In the genomic region with DNA sequence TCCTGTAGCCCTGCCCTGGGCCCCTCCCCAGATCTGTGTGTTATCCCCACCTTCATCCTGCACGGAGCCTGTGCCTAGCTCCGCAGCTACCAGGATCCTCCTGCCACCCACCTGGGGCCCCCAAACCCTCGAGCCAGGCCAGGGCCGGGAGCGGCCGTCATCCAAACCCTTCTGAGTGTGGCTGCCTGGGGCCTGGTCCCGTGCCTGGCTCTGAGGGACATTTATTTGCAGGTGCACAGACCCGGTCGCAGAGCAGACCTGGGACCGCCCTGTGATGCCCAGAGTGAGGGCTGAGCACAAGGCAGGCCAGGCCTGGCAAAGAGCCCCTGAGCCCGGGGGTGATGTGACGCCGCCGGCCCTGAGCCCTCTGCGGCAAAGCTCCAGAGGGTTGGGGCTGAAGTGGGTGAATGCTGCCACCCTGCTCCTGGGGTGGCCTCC, we compare ENCODE assay signal across 16 cellular contexts. TPM values are rescaled to one million over a fixed set of nuclear protein-coding genes. Genes with fewer than 3 reads are reported as not detected.
DNase-seq lines count a peak whose midpoint lies in the region; ATAC-seq, FAIRE-seq and TF ChIP-seq lines count a peak whose summit lies in the region.
"Had no signal": no experiment of that assay in that cellular context is flagged by ENCODE, and none has a peak within 500 bp of the region (broad histone marks: within the 10 kb centered on the region; RNA-seq: fewer than 3 reads in every experiment).

No MANE protein-coding gene starts in this region.

- H3K4me3 ChIP-seq in GM12865 (ENCODE audit: low read depth, low read length) = peak overlapping the region; percentile 38
- no peak overlapping the region for H3K4me3 ChIP-seq in Panc1 (ENCODE audit: low read depth in 2 of 2, low read length in 2 of 2)
- H3K4me3 ChIP-seq in HepG2 (replicated peaks in 1 of 3; ENCODE audit: insufficient read depth in 1 of 3, low read depth in 2 of 3, low read length in 3 of 3) = no peak overlapping the region

- TF ChIP-seq EP300 in HepG2 (IDR thresholded peaks at IDR 0.05; ENCODE audit: low read depth in 2 of 2, low read length in 2 of 2) (no peak), HepG2 (CRISPR knock-in tag; IDR thresholded peaks at IDR 0.05; ENCODE audit: borderline replicate concordance) (no peak)

- intact Hi-C loops in Panc1 (cut with micrococcal nuclease; ENCODE audit: unreplicated experiment) = no loop called here
- intact Hi-C loops in HepG2 (cut with micrococcal nuclease; ENCODE audit: unreplicated experiment) = no loop called here

- H3K36me3 Mint-ChIP-seq in stimulated activated effector memory CD8-positive, alpha-beta T cell treated with anti-CD3 and anti-CD28 coated beads, Interleukin-12 subunit alpha, Interleukin-12 subunit beta, amount 100 ng/mL, for 72 hours = no peaks in the 10 kb centered on the region
- H3K36me3 Mint-ChIP-seq: CD4-positive, alpha-beta memory T cell had no signal

- H3K4me2 ChIP-seq in HepG2 (ENCODE audit: low read depth, low read length) = no peak overlapping the region

- no peaks in the 10 kb centered on the region for H3K79me2 ChIP-seq in HepG2 (ENCODE audit: insufficient read depth, low read length)

- no peak for TF ChIP-seq RAD21 in HepG2 (CRISPR knock-in tag; IDR thresholded peaks at IDR 0.05)

- H3K4me1 ChIP-seq in Panc1 (ENCODE audit: control insufficient read depth, insufficient read depth, low read length) (peaks cover 3% of the 10 kb centered on the region), HepG2 (ENCODE audit: insufficient read depth, low read length) (peaks cover 7% of the 10 kb centered on the region)
- H3K4me1 ChIP-seq: BE2C had no signal

- BruUV-seq in Panc1 (replicated peaks; lab: Mats Ljungman, UMichigan) (no TSS peak), HepG2 (replicated peaks; lab: Mats Ljungman, UMichigan) (no TSS peak)

- H3K9me3 ChIP-seq in Panc1 (ENCODE audit: control insufficient read depth, insufficient read depth, low read depth, low read length) (no peaks in the 10 kb centered on the region), HepG2 (ENCODE audit: low read length) (no peaks in the 10 kb centered on the region)
- H3K9me3 ChIP-seq: BE2C had no signal

- H3K4me1 Mint-ChIP-seq in stimulated activated effector memory CD8-positive, alpha-beta T cell treated with anti-CD3 and anti-CD28 coated beads, Interleukin-12 subunit alpha, Interleukin-12 subunit beta, amount 100 ng/mL, for 72 hours = peaks cover 4% of the 10 kb centered on the region
- H3K4me1 Mint-ChIP-seq: CD4-positive, alpha-beta memory T cell had no signal

- H3K27ac Mint-ChIP-seq in stimulated activated effector memory CD8-positive, alpha-beta T cell treated with anti-CD3 and anti-CD28 coated beads, Interleukin-12 subunit alpha, Interleukin-12 subunit beta, amount 100 ng/mL, for 72 hours = no peak overlapping the region

- in situ Hi-C loops in Panc1 (cut with HindIII; ENCODE audit: low pct_unique_long_range_greater_than_20kb, low sequenced_read_pairs) = no loop called here
- in situ Hi-C loops in HepG2 (cut with HindIII; ENCODE audit: extremely low pct_ligation_motif_present, low pct_unique_long_range_greater_than_20kb) = no loop called here

- ATAC-seq in Panc1 = peak; percentile 23; the same call in 1 of the 2 replicates
- ATAC-seq in HepG2 = peak; percentile 9; the same call in 2 of the 3 replicates
- ATAC-seq in stimulated activated effector memory CD8-positive, alpha-beta T cell treated with anti-CD3 and anti-CD28 coated beads, Interleukin-12 subunit alpha, Interleukin-12 subunit beta, amount 100 ng/mL, for 72 hours = peak; percentile 14

- no peak overlapping the region for H3K9ac ChIP-seq in HepG2 (ENCODE audit: insufficient read depth, low read depth, low read length)

- no peak for FAIRE-seq in HepG2 (lab: Jason Lieb, UNC)
- FAIRE-seq: RCC 7860 had no signal

- TF ChIP-seq CTCF in GM12865 (IDR thresholded peaks at IDR 0.05; ENCODE audit: insufficient read depth, low read depth, low read length, missing control alignments) = no peak
- TF ChIP-seq CTCF in Panc1 (IDR thresholded peaks at IDR 0.05) = no peak
- TF ChIP-seq CTCF in HepG2 (CRISPR knock-in tag; IDR thresholded peaks at IDR 0.05) = no peak

- no peak overlapping the region for H2AFZ ChIP-seq in HepG2 (ENCODE audit: low read length)

- 0 out of 2 replicates have a peak, but pooled peaks cover 5% of the 10 kb centered on the region for H4K20me1 ChIP-seq in HepG2 (ENCODE audit: insufficient read depth, low read length)

- H3K27me3 ChIP-seq in Panc1 (ENCODE audit: control insufficient read depth, insufficient read depth, low read length) (no peaks in the 10 kb centered on the region), HepG2 (ENCODE audit: control insufficient read depth in 1 of 2, insufficient read depth in 2 of 2, low read length in 2 of 2) (peaks cover 8 to 38% of the 10 kb centered on the region in 2 experiments; a peak in 4 of 5 replicates)
- H3K27me3 ChIP-seq: BE2C had no signal

- no peak for TF ChIP-seq POLR2A in HepG2 (IDR thresholded peaks at IDR 0.05; ENCODE audit: insufficient read depth in 1 of 2, low read depth in 2 of 2, low read length in 2 of 2)

- no peaks in the 10 kb centered on the region for H3K36me3 ChIP-seq in Panc1 (ENCODE audit: control insufficient read depth, insufficient read depth, low read length)
- no peaks in the 10 kb centered on the region for H3K36me3 ChIP-seq in HepG2 (replicated peaks in 1 of 2; ENCODE audit: control insufficient read depth in 1 of 2, insufficient read depth in 2 of 2, low read length in 2 of 2)
- H3K36me3 ChIP-seq: BE2C had no signal

- no peak overlapping the region for H3K27ac ChIP-seq in Panc1 (ENCODE audit: low read length)
- H3K27ac ChIP-seq in HepG2 (ENCODE audit: extremely low read length, insufficient read depth, low read length) = no peak overlapping the region

- H3K9me3 Mint-ChIP-seq in stimulated activated effector memory CD8-positive, alpha-beta T cell treated with anti-CD3 and anti-CD28 coated beads, Interleukin-12 subunit alpha, Interleukin-12 subunit beta, amount 100 ng/mL, for 72 hours = no peaks in the 10 kb centered on the region

- CTCF ChIA-PET in Panc1 (lab: Charles Lee) = no interaction called here
- CTCF ChIA-PET in HepG2 (lab: Yijun Ruan, JAX; ENCODE audit: low intra/inter-chr PET ratio, low total read pairs) = no interaction called here

- POLR2A ChIA-PET in Panc1 (lab: Charles Lee) = interaction anchor here (0.7 kb wide), 1 partner anchor 12 kb away, joined by 3 read pairs; no protein-coding TSS in a partner anchor
- POLR2A ChIA-PET in HepG2 (lab: Yijun Ruan, JAX) = no interaction called here

- H3K4me3 Mint-ChIP-seq in stimulated activated effector memory CD8-positive, alpha-beta T cell treated with anti-CD3 and anti-CD28 coated beads, Interleukin-12 subunit alpha, Interleukin-12 subunit beta, amount 100 ng/mL, for 72 hours = no peak overlapping the region
- H3K4me3 Mint-ChIP-seq: CD4-positive, alpha-beta memory T cell had no signal

- 5% methylated on average over 3 of the region's 15 CpGs for WGBS in HepG2 (ENCODE audit: low lambda C conversion rate)

- DNase-seq in GM12865 (ENCODE audit: low read depth) (no peak), Panc1 (ENCODE audit: low read depth, low spot score) (no peak), HepG2 (ENCODE audit: low spot score) (no peak), NCI-H2081 (lab: John Stamatoyannopoulos, UW) (no peak), DMS153 (lab: John Stamatoyannopoulos, UW) (no peak), NCI-H446 treated with DMSO at 0.1 percent for 48 hours (lab: John Stamatoyannopoulos, UW) (no peak)
- DNase-seq in stimulated activated effector memory CD8-positive, alpha-beta T cell treated with anti-CD3 and anti-CD28 coated beads, Interleukin-12 subunit alpha, Interleukin-12 subunit beta, amount 100 ng/mL, for 72 hours (ENCODE audit: low spot score in 2 of 2) = no peak
- DNase-seq: BE2C; CD4-positive, alpha-beta memory T cell; MM.1S; NCI-H1105 treated with DMSO at 0.1 percent for 48 hours; NCI-H187 treated with DMSO at 0.1 percent for 48 hours; NCI-H2171 treated with DMSO at 0.1 percent for 48 hours; NCI-H510A; SIG-M5 had no signal

TF ChIP-seq in HepG2, 621 proteins besides CTCF, POLR2A, EP300 and RAD21 (continues in another document):
- TF ChIP-seq NCOR1 (IDR thresholded peaks at IDR 0.05; ENCODE audit: borderline replicate concordance, low read length) (no peak), ARNTL (CRISPR knock-in tag; IDR thresholded peaks at IDR 0.05) (no peak), RFX3 (CRISPR knock-in tag; IDR thresholded peaks at IDR 0.05) (no peak), ZNF282 (IDR thresholded peaks at IDR 0.05; ENCODE audit: partially characterized antibody) (no peak), ARHGAP35 (CRISPR knock-in tag; IDR thresholded peaks at IDR 0.05; ENCODE audit: borderline replicate concordance) (no peak), TGIF2 (CRISPR knock-in tag; IDR thresholded peaks at IDR 0.05) (no peak), ZNF644 (CRISPR knock-in tag; IDR thresholded peaks at IDR 0.05; ENCODE audit: low read depth) (no peak)

RNA-seq across cellular contexts. Expression of gene INPP5A, which starts 27.4 kb away (rescaled TPM):
- total RNA-seq in Panc1 (2021; ENCODE audit: unreplicated experiment) = 60.0 TPM
- polyA plus RNA-seq in Panc1 (2012; ENCODE audit: insufficient read length) = 78.4 TPM
- total RNA-seq in HepG2 (2016; rRNA removed; fragmentation: Illumina TruSeq; extraction: Trizol) = 37.9 and 46.8 TPM in 2 replicates
- total RNA-seq in HepG2 (2016; cell fraction: cytosol; rRNA removed; fragmentation: Illumina TruSeq; extraction: Trizol; ENCODE audit: low read depth) = 52.6 and 54.7 TPM in 2 replicates
- total RNA-seq in HepG2 (2016; cell fraction: insoluble cytoplasmic fraction; rRNA removed; fragmentation: Illumina TruSeq; extraction: Trizol) = 38.3 and 42.5 TPM in 2 replicates
- total RNA-seq in HepG2 (2016; cell fraction: membrane; rRNA removed; fragmentation: Illumina TruSeq; extraction: Trizol) = 103 and 110 TPM in 2 replicates
- total RNA-seq in HepG2 (2016; cell fraction: nucleus; rRNA removed; fragmentation: Illumina TruSeq; extraction: Trizol) = 15.7 and 18.8 TPM in 2 replicates
- polyA plus RNA-seq in HepG2 (2011; rRNA removed) = 17.5 and 19.5 TPM in 2 replicates
- 16.7 and 18.4 TPM in 2 replicates for polyA plus RNA-seq in HepG2 (2011; cell fraction: cytosol; rRNA removed)
- 14.6 and 14.9 TPM in 2 replicates for polyA plus RNA-seq in HepG2 (2011; cell fraction: nucleus; rRNA removed)
- polyA plus RNA-seq in HepG2 (2012) = 15.8 and 18.2 TPM in 2 replicates
- polyA plus RNA-seq in HepG2 (2016; cell fraction: cytosol; fragmentation: Illumina TruSeq; extraction: Trizol; ENCODE audit: low read depth) = 49.5 and 52.9 TPM in 2 replicates
- polyA plus RNA-seq in HepG2 (2016; cell fraction: insoluble cytoplasmic fraction; fragmentation: Illumina TruSeq; extraction: Trizol; ENCODE audit: low read depth) = 40.7 and 47.8 TPM in 2 replicates
- polyA plus RNA-seq in HepG2 (2016; cell fraction: membrane; fragmentation: Illumina TruSeq; extraction: Trizol; ENCODE audit: low read depth) = 97.2 and 97.6 TPM in 2 replicates
- 25.8 and 27.0 TPM in 2 replicates for polyA plus RNA-seq in HepG2 (2016; cell fraction: nucleus; fragmentation: Illumina TruSeq; extraction: Trizol; ENCODE audit: insufficient read depth, low read depth)
- 17.0 and 32.5 TPM in 2 replicates for polyA minus RNA-seq in HepG2 (2011; rRNA and poly(A)+ RNA removed; ENCODE audit: low replicate concordance)
- 16.4 and 21.7 TPM in 2 replicates for polyA minus RNA-seq in HepG2 (2011; cell fraction: cytosol; rRNA and poly(A)+ RNA removed)
- polyA minus RNA-seq in HepG2 (2011; cell fraction: nucleus; rRNA and poly(A)+ RNA removed) = 19.1 and 20.6 TPM in 2 replicates
